In genomic region chr3:128074851-128075515, GRCh38 we compare ENCODE assay signal across 9 cellular contexts. TPM values are rescaled to one million over a fixed set of nuclear protein-coding genes. Genes with fewer than 3 reads are reported as not detected.
DNase-seq lines count a peak whose midpoint lies in the region; ATAC-seq, FAIRE-seq and TF ChIP-seq lines count a peak whose summit lies in the region.
"Had no signal": no experiment of that assay in that cellular context is flagged by ENCODE, and none has a peak within 500 bp of the region (broad histone marks: within the 10 kb centered on the region; RNA-seq: fewer than 3 reads in every experiment).

No MANE protein-coding gene starts in this region.

- 5 to 30% (median 17%) methylated on average over 7 of the region's 7 CpGs for WGBS in small intestine, 3 donors

- no peak overlapping the region for H2AFZ ChIP-seq in OCI-LY3 (ENCODE audit: low read depth, low read length)
- H2AFZ ChIP-seq in parathyroid adenoma, result peak overlapping the region; percentile 82

- H3K4me3 ChIP-seq in OCI-LY3 (ENCODE audit: low read length) (peak overlapping the region; percentile 34), fibroblast of mammary gland (ENCODE audit: control insufficient read depth, low read depth, low read length) (peak overlapping the region; percentile 19), parathyroid adenoma (ENCODE audit: low read depth, low read length) (peak overlapping the region; percentile 32), small intestine (ENCODE audit: low read depth in 1 of 2, low read length in 2 of 2) (no peak overlapping the region)

- H3K36me3 ChIP-seq in ES-I3 (ENCODE audit: insufficient read depth, low read length), result peaks cover 7% of the 10 kb centered on the region; the same call in 1 of the 2 replicates
- peaks cover 43% of the 10 kb centered on the region for H3K36me3 ChIP-seq in OCI-LY3 (replicated peaks; ENCODE audit: low read depth, low read length)
- H3K36me3 ChIP-seq in parathyroid adenoma (ENCODE audit: control insufficient read depth, insufficient read depth, low read length), result no peaks in the 10 kb centered on the region
- H3K36me3 ChIP-seq in small intestine (ENCODE audit: control insufficient read depth in 2 of 2, insufficient read depth in 2 of 2, low read length in 2 of 2), result peaks cover 3 to 17% of the 10 kb centered on the region in 2 donors

- peaks cover 23% of the 10 kb centered on the region for H4K20me1 ChIP-seq in OCI-LY3 (ENCODE audit: insufficient read depth, low read length)

- H3K27ac ChIP-seq in OCI-LY3 (ENCODE audit: low read length) (no peak overlapping the region), parathyroid adenoma (peak overlapping the region; percentile 13), small intestine (ENCODE audit: low read depth in 1 of 2, low read length in 1 of 2) (peak overlapping the region in 1 of 2 donors; percentile 68)

- H3K9ac ChIP-seq in ES-I3 (ENCODE audit: low read depth, low read length), result peak overlapping the region; percentile 71
- no peak overlapping the region for H3K9ac ChIP-seq in OCI-LY3 (ENCODE audit: low read length)
- no peak overlapping the region for H3K9ac ChIP-seq in parathyroid adenoma

- H3K79me2 ChIP-seq in OCI-LY3 (ENCODE audit: low read length) (peaks cover 24% of the 10 kb centered on the region), parathyroid adenoma (no peaks in the 10 kb centered on the region)

- no peak for DNase-seq in fibroblast of mammary gland (ENCODE audit: low read depth)
- DNase-seq in small intestine, result no peak
- no peak for DNase-seq in inferior parietal cortex (ENCODE audit: extremely low spot score)

- H3K9me3 ChIP-seq in ES-I3 (ENCODE audit: control insufficient read depth, insufficient read depth, low read length), result no peaks in the 10 kb centered on the region
- H3K9me3 ChIP-seq in OCI-LY3 (ENCODE audit: insufficient read depth, low read length), result no peaks in the 10 kb centered on the region
- no peaks in the 10 kb centered on the region for H3K9me3 ChIP-seq in parathyroid adenoma (ENCODE audit: control insufficient read depth, low read length)
- no peaks in the 10 kb centered on the region for H3K9me3 ChIP-seq in small intestine (ENCODE audit: control insufficient read depth, low read depth)

- no peak for TF ChIP-seq CTCF in OCI-LY3 (IDR thresholded peaks at IDR 0.05; ENCODE audit: low read depth, low read length)
- TF ChIP-seq CTCF in fibroblast of mammary gland (conservative IDR thresholded peaks at IDR 0.05; ENCODE audit: control insufficient read depth, insufficient read depth, low read depth, low read length), result no peak
- TF ChIP-seq CTCF in parathyroid adenoma (IDR thresholded peaks at IDR 0.05), result no peak

- ATAC-seq in GM21367 (IDR thresholded peaks at IDR 0.05; ENCODE audit: unreplicated experiment) (no peak), GM18502 (IDR thresholded peaks at IDR 0.05; ENCODE audit: poor library complexity, unreplicated experiment) (no peak)

- H3K4me2 ChIP-seq in OCI-LY3 (ENCODE audit: low read length) (peak overlapping the region; percentile 67), parathyroid adenoma (ENCODE audit: low read length) (peak overlapping the region; percentile 61)

- no peak for FAIRE-seq in small intestine (lab: Jason Lieb, UNC)
- FAIRE-seq: frontal cortex had no signal

- H3K27me3 ChIP-seq in OCI-LY3 (ENCODE audit: low read depth, low read length) (no peaks in the 10 kb centered on the region), parathyroid adenoma (ENCODE audit: control insufficient read depth, insufficient read depth, low read length) (no peaks in the 10 kb centered on the region), small intestine (ENCODE audit: control insufficient read depth in 2 of 2, insufficient read depth in 2 of 2, low read length in 2 of 2) (no peaks in the 10 kb centered on the region)

- peaks cover 5% of the 10 kb centered on the region; the same call in 1 of the 2 replicates for H3K4me1 ChIP-seq in ES-I3 (ENCODE audit: insufficient read depth, low read length)
- H3K4me1 ChIP-seq in OCI-LY3 (ENCODE audit: low read length), result peaks cover 9% of the 10 kb centered on the region
- peaks cover 16% of the 10 kb centered on the region for H3K4me1 ChIP-seq in parathyroid adenoma
- peaks cover 0 to 2% of the 10 kb centered on the region in 2 donors for H3K4me1 ChIP-seq in small intestine (ENCODE audit: control insufficient read depth in 2 of 2, insufficient read depth in 1 of 2, low read depth in 1 of 2, low read length in 1 of 2)

RNA-seq across cellular contexts. Expression of gene SEC61A1, which starts 22.7 kb away (rescaled TPM):
- 100 to 1,000 TPM in 1 of 3 donors, 10 to 100 TPM in 2; 52.1 to 183 (median 57.8) TPM for polyA plus RNA-seq in small intestine

RNA-seq across cellular contexts. Expression of gene RUVBL1, which starts 48.6 kb away (rescaled TPM):
- polyA plus RNA-seq in small intestine, result 10 to 100 TPM in 1 of 3 donors, 1 to 10 TPM in 2; 7.6 to 40.4 (median 9.7) TPM

Comparison
In these comparisons a context has a peak if more than half of its experiments do, and no peak if none do; other contexts are left out.
1. H3K4me3 ChIP-seq: peak in OCI-LY3 (single experiment), fibroblast of mammary gland (single experiment) and parathyroid adenoma (single experiment); none in small intestine (0 of 2).